ENCODE assay signal across 8 cellular contexts in genomic region chr11:64164392-64165312, GRCh38. TPM values are rescaled to one million over a fixed set of nuclear protein-coding genes. Genes with fewer than 3 reads are reported as not detected.
DNase-seq lines count a peak whose midpoint lies in the region; ATAC-seq and TF ChIP-seq lines count a peak whose summit lies in the region.

No MANE protein-coding gene starts in this region.

- H3K36me3 Mint-ChIP-seq in HFFc6 (ENCODE audit: low read depth) (no peaks in the 10 kb centered on the region), type B pancreatic cell (no peaks in the 10 kb centered on the region)
- H3K36me3 Mint-ChIP-seq in activated naive CD8-positive, alpha-beta T cell treated with anti-CD3 and anti-CD28 coated beads, Interleukin-2, amount 10 ng/mL, durations not matched to agents 7 days and 5 days = peaks cover 1% of the 10 kb centered on the region

- H3K4me3 Mint-ChIP-seq in HFFc6 (peak overlapping the region; percentile 92), type B pancreatic cell (peak overlapping the region; percentile 85)
- H3K4me3 Mint-ChIP-seq in activated naive CD8-positive, alpha-beta T cell treated with anti-CD3 and anti-CD28 coated beads, Interleukin-2, amount 10 ng/mL, durations not matched to agents 7 days and 5 days = peak overlapping the region; percentile 84

- DNase-seq in AG08395 (ENCODE audit: low spot score) (peak; percentile 37), HFFc6 (no peak), left kidney (ENCODE audit: low read depth, low spot score) (peak; percentile 56), type B pancreatic cell (ENCODE audit: extremely low spot score, unreplicated experiment) (no peak), inferior parietal cortex (ENCODE audit: extremely low spot score) (no peak)
- DNase-seq in activated naive CD8-positive, alpha-beta T cell treated with anti-CD3 and anti-CD28 coated beads, Interleukin-2, amount 10 ng/mL, durations not matched to agents 7 days and 5 days = no peak

- no peaks in the 10 kb centered on the region; the same call in 1 of the 2 replicates for H3K27me3 Mint-ChIP-seq in HFFc6 (ENCODE audit: insufficient read depth)
- H3K27me3 Mint-ChIP-seq in activated naive CD8-positive, alpha-beta T cell treated with anti-CD3 and anti-CD28 coated beads, Interleukin-2, amount 10 ng/mL, durations not matched to agents 7 days and 5 days = no peaks in the 10 kb centered on the region
- no peaks in the 10 kb centered on the region for H3K27me3 Mint-ChIP-seq in type B pancreatic cell

- H3K27ac Mint-ChIP-seq in HFFc6 = no peak overlapping the region; the same call in 1 of the 2 replicates
- H3K27ac Mint-ChIP-seq in activated naive CD8-positive, alpha-beta T cell treated with anti-CD3 and anti-CD28 coated beads, Interleukin-2, amount 10 ng/mL, durations not matched to agents 7 days and 5 days = peak overlapping the region; percentile 78
- peak overlapping the region; percentile 62 for H3K27ac Mint-ChIP-seq in type B pancreatic cell

- H3K4me1 Mint-ChIP-seq in HFFc6 (ENCODE audit: low read depth) = peaks cover 12% of the 10 kb centered on the region
- peaks cover 7% of the 10 kb centered on the region for H3K4me1 Mint-ChIP-seq in activated naive CD8-positive, alpha-beta T cell treated with anti-CD3 and anti-CD28 coated beads, Interleukin-2, amount 10 ng/mL, durations not matched to agents 7 days and 5 days
- H3K4me1 Mint-ChIP-seq in type B pancreatic cell (ENCODE audit: unreplicated experiment) = peaks cover 12% of the 10 kb centered on the region

- no peak for TF ChIP-seq CTCF in HFFc6 (IDR thresholded peaks at IDR 0.05)
- TF ChIP-seq CTCF in type B pancreatic cell (conservative IDR thresholded peaks at IDR 0.05) = no peak

- H3K9me3 Mint-ChIP-seq in HFFc6 (no peaks in the 10 kb centered on the region), type B pancreatic cell (no peaks in the 10 kb centered on the region)
- no peaks in the 10 kb centered on the region for H3K9me3 Mint-ChIP-seq in activated naive CD8-positive, alpha-beta T cell treated with anti-CD3 and anti-CD28 coated beads, Interleukin-2, amount 10 ng/mL, durations not matched to agents 7 days and 5 days

- POLR2A ChIA-PET in activated naive CD8-positive, alpha-beta T cell treated with anti-CD3 and anti-CD28 coated beads, Interleukin-2, amount 10 ng/mL, durations not matched to agents 7 days and 5 days (lab: Charles Lee) = interaction anchor here (4.0 kb wide), 1 partner anchor 21 kb away, joined by 44 read pairs; the partner anchor contains the start of gene STIP1

- no peak for ATAC-seq in activated naive CD8-positive, alpha-beta T cell treated with anti-CD3 and anti-CD28 coated beads, Interleukin-2, amount 10 ng/mL, durations not matched to agents 7 days and 5 days (ENCODE audit: low read depth)
- ATAC-seq in GM21737 (IDR thresholded peaks at IDR 0.05; ENCODE audit: unreplicated experiment) (no peak), GM21526 (IDR thresholded peaks at IDR 0.05; ENCODE audit: low FRiP score, unreplicated experiment) (no peak)

RNA-seq across cellular contexts. Expression of gene MACROD1, which starts 1.3 kb away (rescaled TPM):
- total RNA-seq in HFFc6 (2021; fragmentation: NEBNext Ultra II Directional; extraction: Animal tissue kit (Norgen Biotek cat#: 25700)) = 10 to 100 TPM; 11.8 to 17.0 (median 13.1) TPM
- total RNA-seq in activated naive CD8-positive, alpha-beta T cell treated with anti-CD3 and anti-CD28 coated beads, Interleukin-2, amount 10 ng/mL, durations not matched to agents 7 days and 5 days = 10 to 100 TPM; 13.5 to 16.1 TPM
- 21.1 and 22.3 TPM in 2 replicates for total RNA-seq in type B pancreatic cell (ENCODE audit: low replicate concordance)

RNA-seq across cellular contexts. Expression of gene STIP1, which starts 21.3 kb away (rescaled TPM):
- total RNA-seq in HFFc6 (2021; fragmentation: NEBNext Ultra II Directional; extraction: Animal tissue kit (Norgen Biotek cat#: 25700)) = 100 to 1,000 TPM; 203 to 259 (median 210) TPM
- 100 to 1,000 TPM; 218 to 219 TPM for total RNA-seq in activated naive CD8-positive, alpha-beta T cell treated with anti-CD3 and anti-CD28 coated beads, Interleukin-2, amount 10 ng/mL, durations not matched to agents 7 days and 5 days
- total RNA-seq in type B pancreatic cell (ENCODE audit: low replicate concordance) = 176 and 206 TPM in 2 replicates

RNA-seq across cellular contexts. Expression of gene FERMT3, which starts 41.9 kb away (rescaled TPM):
- total RNA-seq in HFFc6 (2021; fragmentation: NEBNext Ultra II Directional; extraction: Animal tissue kit (Norgen Biotek cat#: 25700)) = 1 to 10 TPM; 1.2 to 2.8 (median 1.7) TPM
- total RNA-seq in activated naive CD8-positive, alpha-beta T cell treated with anti-CD3 and anti-CD28 coated beads, Interleukin-2, amount 10 ng/mL, durations not matched to agents 7 days and 5 days = 100 to 1,000 TPM; 219 to 231 TPM
- total RNA-seq in type B pancreatic cell (ENCODE audit: low replicate concordance) = 3.5 and 6.9 TPM in 2 replicates

Comparison
In these comparisons a context has a peak if more than half of its experiments do, and no peak if none do; other contexts are left out.
1. DNase-seq: peak in AG08395 (single experiment) and left kidney (single experiment); none in HFFc6 (single experiment), activated naive CD8-positive, alpha-beta T cell treated with anti-CD3 and anti-CD28 coated beads, Interleukin-2, amount 10 ng/mL, durations not matched to agents 7 days and 5 days (single experiment), type B pancreatic cell (single experiment) and inferior parietal cortex (single experiment).
2. RNA of gene FERMT3, which starts 41.9 kb away (total RNA-seq): 219 to 231 TPM in activated naive CD8-positive, alpha-beta T cell treated with anti-CD3 and anti-CD28 coated beads, Interleukin-2, amount 10 ng/mL, durations not matched to agents 7 days and 5 days; 3.5 to 6.9 TPM in type B pancreatic cell and 1.2 to 2.8 TPM in HFFc6; every median in the first group is over 10 times any median in the second.
3. Peak in every context shown above with its lines, with median percentiles within 50 percentile points of each other: H3K4me3 Mint-ChIP-seq.